In the genomic region with DNA sequence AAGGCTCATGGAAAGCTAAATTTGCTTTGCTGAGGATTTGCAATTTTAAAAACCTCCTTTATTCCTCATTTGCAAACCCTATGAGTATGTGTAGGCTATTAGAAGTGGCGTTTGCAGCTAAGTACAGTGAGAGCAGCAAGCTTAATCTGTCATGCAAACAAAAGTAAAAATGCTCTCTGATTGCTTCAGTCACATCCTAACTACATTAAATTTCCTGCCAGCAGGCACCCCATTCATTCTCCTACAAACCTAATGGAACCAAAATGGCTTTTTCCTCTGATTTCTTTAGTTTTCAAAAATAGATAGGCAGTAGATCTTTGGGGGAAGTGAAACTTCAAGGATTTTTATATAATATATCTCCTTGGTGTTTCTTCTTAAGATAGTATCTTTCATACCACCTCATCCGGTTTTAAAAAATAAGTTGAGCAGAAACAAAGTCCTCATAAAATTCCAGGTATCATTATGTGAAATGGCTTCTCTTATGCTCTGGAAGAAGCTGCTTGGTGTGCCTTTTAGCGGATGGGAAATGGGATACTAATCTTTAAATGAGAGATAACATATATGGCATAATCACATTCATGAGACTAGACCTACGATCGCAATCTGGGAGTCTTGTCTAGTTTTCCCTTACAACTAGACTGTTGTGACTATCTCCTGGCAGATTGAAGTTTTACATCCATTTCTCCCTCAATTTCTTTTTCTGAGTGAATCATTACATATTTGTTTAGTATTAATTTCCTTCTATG, we compare ENCODE assay signal across 15 cellular contexts.
"Had no signal": no experiment of that assay in that cellular context is flagged by ENCODE, and none has a peak within 500 bp of the region (broad histone marks: within the 10 kb centered on the region; RNA-seq: fewer than 3 reads in every experiment).

No MANE protein-coding gene starts in this region.

- H3K4me1 Mint-ChIP-seq: immature natural killer cell had no signal

- ATAC-seq: sciatic nerve, T-cell had no signal

- H3K27ac Mint-ChIP-seq: activated CD4-positive, alpha-beta memory T cell treated with anti-CD3 and anti-CD28 coated beads for 36 hours; activated T-cell treated with anti-CD3 and anti-CD28 coated beads, Interleukin-2, amount 50 U/mL, for 24 hours; nephron; progenitor cell of endocrine pancreas; T-cell had no signal

- H3K4me3 Mint-ChIP-seq: activated CD4-positive, alpha-beta memory T cell treated with anti-CD3 and anti-CD28 coated beads for 36 hours; activated T-cell treated with anti-CD3 and anti-CD28 coated beads, Interleukin-2, amount 50 U/mL, for 24 hours; immature natural killer cell; nephron; T-cell had no signal

- H3K4me1 ChIP-seq: testis had no signal

- H3K9me3 ChIP-seq: stomach, testis had no signal

- H3K27ac ChIP-seq: coronary artery, stomach, testis had no signal

- DNase-seq: activated CD4-positive, alpha-beta memory T cell treated with anti-CD3 and anti-CD28 coated beads for 36 hours; activated effector memory CD4-positive, alpha-beta T cell treated with Interleukin-2 at 50 U/mL for 16 hours; activated naive CD4-positive, alpha-beta T cell treated with anti-CD3 and anti-CD28 coated beads, Interleukin-2, amount 50 U/mL, for 16 hours; activated T-cell treated with anti-CD3 and anti-CD28 coated beads, Interleukin-2, amount 50 U/mL, for 24 hours; effector CD4-positive, alpha-beta T cell; immature natural killer cell; occipital lobe; stomach; T-cell; T-helper 9 cell; testis had no signal

- H3K4me3 ChIP-seq: coronary artery, stomach, testis had no signal

- H3K27me3 Mint-ChIP-seq: activated CD4-positive, alpha-beta memory T cell treated with anti-CD3 and anti-CD28 coated beads for 36 hours; activated T-cell treated with anti-CD3 and anti-CD28 coated beads, Interleukin-2, amount 50 U/mL, for 24 hours; progenitor cell of endocrine pancreas; T-cell had no signal

- H3K27me3 ChIP-seq: stomach, testis had no signal

- H3K9me3 Mint-ChIP-seq: activated CD4-positive, alpha-beta memory T cell treated with anti-CD3 and anti-CD28 coated beads for 36 hours; activated T-cell treated with anti-CD3 and anti-CD28 coated beads, Interleukin-2, amount 50 U/mL, for 24 hours; immature natural killer cell; nephron; T-cell had no signal
